1 cellular context compared by ENCODE assay signal in the genomic region with DNA sequence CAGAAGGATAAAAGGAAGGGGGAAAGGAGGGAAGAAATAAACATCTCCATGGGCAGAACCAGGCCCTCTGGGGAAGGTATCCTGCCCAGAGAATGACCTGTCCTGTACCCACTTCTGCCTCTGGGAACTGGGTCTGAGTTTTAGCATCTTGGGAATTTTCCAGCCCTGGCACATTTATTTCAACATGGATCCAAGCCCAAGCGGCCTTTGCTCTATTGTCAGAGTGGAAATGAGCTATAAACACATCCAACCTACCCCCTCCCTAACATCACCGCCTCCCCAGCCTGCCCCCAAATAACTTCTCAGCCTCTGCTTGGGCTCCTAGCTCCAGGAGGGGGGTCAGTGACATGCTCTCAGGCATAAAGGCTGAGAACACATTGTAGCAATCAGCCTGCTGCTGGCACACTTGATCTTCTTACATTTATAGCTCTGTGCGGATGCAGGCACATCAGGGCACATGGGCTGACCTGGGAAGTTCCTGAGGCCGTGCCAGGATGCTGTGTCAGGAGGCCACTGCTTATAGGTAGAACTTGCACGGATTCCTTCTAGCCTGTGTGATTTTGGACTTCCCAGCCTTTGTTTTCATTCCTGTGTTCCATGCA.
TF ChIP-seq lines count a peak whose summit lies in the region.

No MANE protein-coding gene starts in this region.

TF ChIP-seq in WTC11, 78 proteins besides CTCF, POLR2A, EP300 and RAD21 (continued from another document):
- TF ChIP-seq IRF2 (CRISPR knock-in tag; IDR thresholded peaks at IDR 0.05; ENCODE audit: borderline replicate concordance, low read depth): no peak
- TF ChIP-seq NFYB (CRISPR knock-in tag; conservative IDR thresholded peaks at IDR 0.05; ENCODE audit: low read depth): no peak
- TF ChIP-seq MYBL2 (CRISPR knock-in tag; IDR thresholded peaks at IDR 0.05): no peak
- TF ChIP-seq, protein P1, sequence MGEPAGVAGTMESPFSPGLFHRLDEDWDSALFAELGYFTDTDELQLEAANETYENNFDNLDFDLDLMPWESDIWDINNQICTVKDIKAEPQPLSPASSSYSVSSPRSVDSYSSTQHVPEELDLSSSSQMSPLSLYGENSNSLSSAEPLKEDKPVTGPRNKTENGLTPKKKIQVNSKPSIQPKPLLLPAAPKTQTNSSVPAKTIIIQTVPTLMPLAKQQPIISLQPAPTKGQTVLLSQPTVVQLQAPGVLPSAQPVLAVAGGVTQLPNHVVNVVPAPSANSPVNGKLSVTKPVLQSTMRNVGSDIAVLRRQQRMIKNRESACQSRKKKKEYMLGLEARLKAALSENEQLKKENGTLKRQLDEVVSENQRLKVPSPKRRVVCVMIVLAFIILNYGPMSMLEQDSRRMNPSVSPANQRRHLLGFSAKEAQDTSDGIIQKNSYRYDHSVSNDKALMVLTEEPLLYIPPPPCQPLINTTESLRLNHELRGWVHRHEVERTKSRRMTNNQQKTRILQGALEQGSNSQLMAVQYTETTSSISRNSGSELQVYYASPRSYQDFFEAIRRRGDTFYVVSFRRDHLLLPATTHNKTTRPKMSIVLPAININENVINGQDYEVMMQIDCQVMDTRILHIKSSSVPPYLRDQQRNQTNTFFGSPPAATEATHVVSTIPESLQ (CRISPR knock-in tag; IDR thresholded peaks at IDR 0.05): no peak
TF ChIP-seq in WTC11: peak in this region for 0.
